1 cellular context compared by ENCODE assay signal in genomic region chr3:112086018-112086854, GRCh38.
TF ChIP-seq lines count a peak whose summit lies in the region.

Gene C3orf52, plus strand, starts transcription at chr3:112086389. Its CDS starts 19 bp downstream, at chr3:112086408.

TF ChIP-seq in HepG2, 621 proteins besides CTCF, POLR2A, EP300 and RAD21 (continued from another document):
- TF ChIP-seq MTERF4 (CRISPR knock-in tag; IDR thresholded peaks at IDR 0.05) (peak; percentile 75; the same call in 1 of the 2 replicates), NFKBIZ (CRISPR knock-in tag; IDR thresholded peaks at IDR 0.05) (no peak), ZNF562 (CRISPR knock-in tag; IDR thresholded peaks at IDR 0.05; ENCODE audit: borderline replicate concordance) (peak; percentile 63; the same call in 1 of the 2 replicates), YY1 (IDR thresholded peaks at IDR 0.05; ENCODE audit: insufficient read depth, insufficient replicate concordance, low read depth, low read length) (no peak), KMT2B (CRISPR knock-in tag; IDR thresholded peaks at IDR 0.05) (0 out of 2 replicates have a peak, but pooled peaks have one; percentile 46), CBX1 (IDR thresholded peaks at IDR 0.05; ENCODE audit: low read depth) (no peak), KLF16 (CRISPR knock-in tag; IDR thresholded peaks at IDR 0.05) (peak in 1 of 2 experiments; percentile 36; a peak in 1 of 4 replicates), RCOR2 (CRISPR knock-in tag; IDR thresholded peaks at IDR 0.05) (no peak), ZNF552 (CRISPR knock-in tag; IDR thresholded peaks at IDR 0.05; ENCODE audit: borderline replicate concordance) (peak; percentile 61; the same call in 1 of the 2 replicates), PATZ1 (CRISPR knock-in tag; IDR thresholded peaks at IDR 0.05) (no peak), NPAS2 (CRISPR knock-in tag; IDR thresholded peaks at IDR 0.05; ENCODE audit: borderline replicate concordance) (no peak), SP2 (CRISPR knock-in tag; IDR thresholded peaks at IDR 0.05) (no peak), RFXANK (CRISPR knock-in tag; IDR thresholded peaks at IDR 0.05) (no peak), JARID2 (CRISPR knock-in tag; IDR thresholded peaks at IDR 0.05; ENCODE audit: insufficient replicate concordance) (no peak), NFYB (CRISPR knock-in tag; IDR thresholded peaks at IDR 0.05) (peak; percentile 29; the same call in 1 of the 2 replicates), CCDC6 (CRISPR knock-in tag; IDR thresholded peaks at IDR 0.05) (peak; percentile 45; the same call in 1 of the 2 replicates), ZNF138 (CRISPR knock-in tag; IDR thresholded peaks at IDR 0.05; ENCODE audit: low read depth) (0 out of 2 replicates have a peak, but pooled peaks have one; percentile 64), SMARCC2 (IDR thresholded peaks at IDR 0.05) (no peak), GATAD1 (CRISPR knock-in tag; IDR thresholded peaks at IDR 0.05) (0 out of 2 replicates have a peak, but pooled peaks have one; percentile 35), ZNF280D (CRISPR knock-in tag; IDR thresholded peaks at IDR 0.05) (no peak), MYNN (CRISPR knock-in tag; IDR thresholded peaks at IDR 0.05; ENCODE audit: low read depth) (no peak), KLF15 (CRISPR knock-in tag; IDR thresholded peaks at IDR 0.05; ENCODE audit: borderline replicate concordance) (no peak), ZNF687 (CRISPR knock-in tag; IDR thresholded peaks at IDR 0.05) (peak; percentile 98), ZNF678 (CRISPR knock-in tag; IDR thresholded peaks at IDR 0.05) (peak; percentile 29; the same call in 1 of the 2 replicates)
